1 cellular context compared by ENCODE assay signal in genomic region chr15:62545392-62546227, GRCh38.
TF ChIP-seq lines count a peak whose summit lies in the region.

No MANE protein-coding gene starts in this region.

TF ChIP-seq in HEK293T, 16 proteins besides CTCF, POLR2A, EP300 and RAD21 (continued from another document):
- TF ChIP-seq ZNF384 (IDR thresholded peaks at IDR 0.05) = no peak
- TF ChIP-seq FOXM1 (IDR thresholded peaks at IDR 0.05; ENCODE audit: borderline replicate concordance) = no peak
- no peak for TF ChIP-seq SP1 (IDR thresholded peaks at IDR 0.05)
- TF ChIP-seq SUZ12 (IDR thresholded peaks at IDR 0.05) = no peak
- no peak for TF ChIP-seq LEF1 (IDR thresholded peaks at IDR 0.05; ENCODE audit: borderline replicate concordance)
